15 cellular contexts compared by ENCODE assay signal in the genomic region with DNA sequence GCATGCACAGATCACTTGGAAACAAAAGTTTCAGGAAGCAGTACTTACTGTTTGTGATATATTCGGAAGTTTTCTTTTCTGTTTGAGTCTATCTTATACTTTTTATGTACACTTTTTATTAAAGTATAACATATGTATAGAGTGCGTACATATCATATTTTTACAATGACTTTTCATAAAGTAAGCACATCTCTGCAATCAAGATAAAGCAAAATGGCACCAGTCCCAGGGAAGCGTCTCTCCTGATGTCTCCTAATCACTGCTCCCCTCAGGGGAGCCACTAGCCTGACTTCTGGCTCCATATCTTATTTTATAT.
"Had no signal": no experiment of that assay in that cellular context is flagged by ENCODE, and none has a peak within 500 bp of the region (broad histone marks: within the 10 kb centered on the region; RNA-seq: fewer than 3 reads in every experiment).

No MANE protein-coding gene starts in this region.

- H3K4me3 Mint-ChIP-seq: activated CD4-positive, alpha-beta T cell treated with anti-CD3 and anti-CD28 coated beads for 36 hours; activated naive CD8-positive, alpha-beta T cell treated with anti-CD3 and anti-CD28 coated beads for 36 hours; stimulated activated naive B cell treated with anti-CD40 and anti-IgM and Interleukin-4, amounts not matched to agents 10 μg/mL and 1 μg/mL and 100 μg/mL, for 72 hours; T-helper 2 cell treated with Interferon-gamma antibody and Interleukin-4, amounts not matched to agents 5 μg/mL and 100 μg/mL, for 36 hours; WTC11 had no signal

- H3K36me3 ChIP-seq: prostate gland, thoracic aorta had no signal

- H3K4me1 ChIP-seq: body of pancreas, prostate gland had no signal

- H3K27me3 ChIP-seq: body of pancreas, SJSA1 had no signal

- H3K27ac ChIP-seq: body of pancreas, prostate gland, SJSA1 had no signal

- H3K9me3 ChIP-seq: body of pancreas, prostate gland, SJSA1, thoracic aorta had no signal

- H3K9me3 Mint-ChIP-seq: activated naive CD8-positive, alpha-beta T cell treated with anti-CD3 and anti-CD28 coated beads for 36 hours; T-helper 2 cell treated with Interferon-gamma antibody and Interleukin-4, amounts not matched to agents 5 μg/mL and 100 μg/mL, for 36 hours; WTC11 had no signal

- ATAC-seq: body of pancreas, right cardiac atrium had no signal

- H3K27me3 Mint-ChIP-seq: activated CD4-positive, alpha-beta T cell treated with anti-CD3 and anti-CD28 coated beads for 36 hours; activated naive CD8-positive, alpha-beta T cell treated with anti-CD3 and anti-CD28 coated beads for 36 hours; stimulated activated naive B cell treated with anti-CD40 and anti-IgM and Interleukin-4, amounts not matched to agents 10 μg/mL and 1 μg/mL and 100 μg/mL, for 72 hours had no signal

- H3K4me3 ChIP-seq: body of pancreas, prostate gland, SJSA1, thoracic aorta had no signal

- H3K27ac Mint-ChIP-seq: activated CD4-positive, alpha-beta T cell treated with anti-CD3 and anti-CD28 coated beads for 36 hours; stimulated activated naive B cell treated with anti-CD40 and anti-IgM and Interleukin-4, amounts not matched to agents 10 μg/mL and 1 μg/mL and 100 μg/mL, for 72 hours; T-helper 2 cell treated with Interferon-gamma antibody and Interleukin-4, amounts not matched to agents 5 μg/mL and 100 μg/mL, for 36 hours had no signal

- DNase-seq: activated CD4-positive, alpha-beta T cell treated with anti-CD3 and anti-CD28 coated beads, Interleukin-2, amount 50 U/mL, for 48 hours; activated naive CD4-positive, alpha-beta T cell; activated naive CD8-positive, alpha-beta T cell treated with anti-CD3 and anti-CD28 coated beads for 36 hours; body of pancreas; kidney; right cardiac atrium; stimulated activated CD4-positive, alpha-beta T cell treated with anti-CD3 and anti-CD28 coated beads, Interleukin-4, amount 100 ng/mL, for 4 hours; stimulated activated naive B cell treated with anti-CD40 and anti-IgM and Interleukin-4, amounts not matched to agents 10 μg/mL and 1 μg/mL and 100 μg/mL, for 72 hours; SW 1271 had no signal

- H3K36me3 Mint-ChIP-seq: WTC11 had no signal
